Comparison of ENCODE assay signal across 1 cellular context in genomic region chr6:26232950-26233607, GRCh38.
TF ChIP-seq lines count a peak whose summit lies in the region.

No MANE protein-coding gene starts in this region.

TF ChIP-seq in H1, 55 proteins besides CTCF, POLR2A, EP300 and RAD21 (continued from another document):
- peak; percentile 15; the same call in 1 of the 2 replicates for TF ChIP-seq E2F6 (IDR thresholded peaks at IDR 0.05)
- TF ChIP-seq TEAD4 (IDR thresholded peaks at IDR 0.05; ENCODE audit: low read depth, low read length), result no peak
- no peak for TF ChIP-seq YY1 (IDR thresholded peaks at IDR 0.05; ENCODE audit: low read depth, low read length)
- TF ChIP-seq CBX5 (IDR thresholded peaks at IDR 0.05; ENCODE audit: low read depth, low read length), result no peak
- no peak for TF ChIP-seq BCL11A (IDR thresholded peaks at IDR 0.05; ENCODE audit: low read depth in 2 of 2, low read length in 2 of 2)
- TF ChIP-seq KDM1A (IDR thresholded peaks at IDR 0.05; ENCODE audit: borderline replicate concordance, low read length), result no peak
- 0 out of 4 replicates have a peak, but pooled peaks have one; percentile 44 to 48 for TF ChIP-seq SIN3A (conservative IDR thresholded peaks at IDR 0.05 in 1 of 2, IDR thresholded peaks at IDR 0.05 in 1 of 2; ENCODE audit: low read depth in 1 of 2, low read length in 2 of 2)
- no peak for TF ChIP-seq RFX5 (IDR thresholded peaks at IDR 0.05; ENCODE audit: borderline replicate concordance, low read depth, low read length)
- TF ChIP-seq POU5F1 (IDR thresholded peaks at IDR 0.05; ENCODE audit: low read depth, low read length), result no peak
- peak; percentile 17; the same call in 1 of the 2 replicates for TF ChIP-seq NRF1 (IDR thresholded peaks at IDR 0.05; ENCODE audit: low read depth, low read length)
- TF ChIP-seq RXRA (IDR thresholded peaks at IDR 0.05; ENCODE audit: insufficient read depth, low read depth, low read length), result no peak
- no peak for TF ChIP-seq SP1 (IDR thresholded peaks at IDR 0.05; ENCODE audit: low read depth, low read length)
- no peak for TF ChIP-seq SRF (IDR thresholded peaks at IDR 0.05; ENCODE audit: low read depth, low read length)
- TF ChIP-seq KDM5A (IDR thresholded peaks at IDR 0.05; ENCODE audit: low read length), result no peak
- TF ChIP-seq, protein P1, sequence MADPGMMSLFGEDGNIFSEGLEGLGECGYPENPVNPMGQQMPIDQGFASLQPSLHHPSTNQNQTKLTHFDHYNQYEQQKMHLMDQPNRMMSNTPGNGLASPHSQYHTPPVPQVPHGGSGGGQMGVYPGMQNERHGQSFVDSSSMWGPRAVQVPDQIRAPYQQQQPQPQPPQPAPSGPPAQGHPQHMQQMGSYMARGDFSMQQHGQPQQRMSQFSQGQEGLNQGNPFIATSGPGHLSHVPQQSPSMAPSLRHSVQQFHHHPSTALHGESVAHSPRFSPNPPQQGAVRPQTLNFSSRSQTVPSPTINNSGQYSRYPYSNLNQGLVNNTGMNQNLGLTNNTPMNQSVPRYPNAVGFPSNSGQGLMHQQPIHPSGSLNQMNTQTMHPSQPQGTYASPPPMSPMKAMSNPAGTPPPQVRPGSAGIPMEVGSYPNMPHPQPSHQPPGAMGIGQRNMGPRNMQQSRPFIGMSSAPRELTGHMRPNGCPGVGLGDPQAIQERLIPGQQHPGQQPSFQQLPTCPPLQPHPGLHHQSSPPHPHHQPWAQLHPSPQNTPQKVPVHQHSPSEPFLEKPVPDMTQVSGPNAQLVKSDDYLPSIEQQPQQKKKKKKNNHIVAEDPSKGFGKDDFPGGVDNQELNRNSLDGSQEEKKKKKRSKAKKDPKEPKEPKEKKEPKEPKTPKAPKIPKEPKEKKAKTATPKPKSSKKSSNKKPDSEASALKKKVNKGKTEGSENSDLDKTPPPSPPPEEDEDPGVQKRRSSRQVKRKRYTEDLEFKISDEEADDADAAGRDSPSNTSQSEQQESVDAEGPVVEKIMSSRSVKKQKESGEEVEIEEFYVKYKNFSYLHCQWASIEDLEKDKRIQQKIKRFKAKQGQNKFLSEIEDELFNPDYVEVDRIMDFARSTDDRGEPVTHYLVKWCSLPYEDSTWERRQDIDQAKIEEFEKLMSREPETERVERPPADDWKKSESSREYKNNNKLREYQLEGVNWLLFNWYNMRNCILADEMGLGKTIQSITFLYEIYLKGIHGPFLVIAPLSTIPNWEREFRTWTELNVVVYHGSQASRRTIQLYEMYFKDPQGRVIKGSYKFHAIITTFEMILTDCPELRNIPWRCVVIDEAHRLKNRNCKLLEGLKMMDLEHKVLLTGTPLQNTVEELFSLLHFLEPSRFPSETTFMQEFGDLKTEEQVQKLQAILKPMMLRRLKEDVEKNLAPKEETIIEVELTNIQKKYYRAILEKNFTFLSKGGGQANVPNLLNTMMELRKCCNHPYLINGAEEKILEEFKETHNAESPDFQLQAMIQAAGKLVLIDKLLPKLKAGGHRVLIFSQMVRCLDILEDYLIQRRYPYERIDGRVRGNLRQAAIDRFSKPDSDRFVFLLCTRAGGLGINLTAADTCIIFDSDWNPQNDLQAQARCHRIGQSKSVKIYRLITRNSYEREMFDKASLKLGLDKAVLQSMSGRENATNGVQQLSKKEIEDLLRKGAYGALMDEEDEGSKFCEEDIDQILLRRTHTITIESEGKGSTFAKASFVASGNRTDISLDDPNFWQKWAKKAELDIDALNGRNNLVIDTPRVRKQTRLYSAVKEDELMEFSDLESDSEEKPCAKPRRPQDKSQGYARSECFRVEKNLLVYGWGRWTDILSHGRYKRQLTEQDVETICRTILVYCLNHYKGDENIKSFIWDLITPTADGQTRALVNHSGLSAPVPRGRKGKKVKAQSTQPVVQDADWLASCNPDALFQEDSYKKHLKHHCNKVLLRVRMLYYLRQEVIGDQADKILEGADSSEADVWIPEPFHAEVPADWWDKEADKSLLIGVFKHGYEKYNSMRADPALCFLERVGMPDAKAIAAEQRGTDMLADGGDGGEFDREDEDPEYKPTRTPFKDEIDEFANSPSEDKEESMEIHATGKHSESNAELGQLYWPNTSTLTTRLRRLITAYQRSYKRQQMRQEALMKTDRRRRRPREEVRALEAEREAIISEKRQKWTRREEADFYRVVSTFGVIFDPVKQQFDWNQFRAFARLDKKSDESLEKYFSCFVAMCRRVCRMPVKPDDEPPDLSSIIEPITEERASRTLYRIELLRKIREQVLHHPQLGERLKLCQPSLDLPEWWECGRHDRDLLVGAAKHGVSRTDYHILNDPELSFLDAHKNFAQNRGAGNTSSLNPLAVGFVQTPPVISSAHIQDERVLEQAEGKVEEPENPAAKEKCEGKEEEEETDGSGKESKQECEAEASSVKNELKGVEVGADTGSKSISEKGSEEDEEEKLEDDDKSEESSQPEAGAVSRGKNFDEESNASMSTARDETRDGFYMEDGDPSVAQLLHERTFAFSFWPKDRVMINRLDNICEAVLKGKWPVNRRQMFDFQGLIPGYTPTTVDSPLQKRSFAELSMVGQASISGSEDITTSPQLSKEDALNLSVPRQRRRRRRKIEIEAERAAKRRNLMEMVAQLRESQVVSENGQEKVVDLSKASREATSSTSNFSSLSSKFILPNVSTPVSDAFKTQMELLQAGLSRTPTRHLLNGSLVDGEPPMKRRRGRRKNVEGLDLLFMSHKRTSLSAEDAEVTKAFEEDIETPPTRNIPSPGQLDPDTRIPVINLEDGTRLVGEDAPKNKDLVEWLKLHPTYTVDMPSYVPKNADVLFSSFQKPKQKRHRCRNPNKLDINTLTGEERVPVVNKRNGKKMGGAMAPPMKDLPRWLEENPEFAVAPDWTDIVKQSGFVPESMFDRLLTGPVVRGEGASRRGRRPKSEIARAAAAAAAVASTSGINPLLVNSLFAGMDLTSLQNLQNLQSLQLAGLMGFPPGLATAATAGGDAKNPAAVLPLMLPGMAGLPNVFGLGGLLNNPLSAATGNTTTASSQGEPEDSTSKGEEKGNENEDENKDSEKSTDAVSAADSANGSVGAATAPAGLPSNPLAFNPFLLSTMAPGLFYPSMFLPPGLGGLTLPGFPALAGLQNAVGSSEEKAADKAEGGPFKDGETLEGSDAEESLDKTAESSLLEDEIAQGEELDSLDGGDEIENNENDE (IDR thresholded peaks at IDR 0.05; ENCODE audit: insufficient replicate concordance, low read length), result no peak
- TF ChIP-seq GABPA (IDR thresholded peaks at IDR 0.05; ENCODE audit: borderline replicate concordance, insufficient read depth, low read length), result no peak
- no peak for TF ChIP-seq HDAC2 (IDR thresholded peaks at IDR 0.05; ENCODE audit: borderline replicate concordance in 1 of 2, low read depth in 2 of 2, low read length in 2 of 2)
- TF ChIP-seq BACH1 (IDR thresholded peaks at IDR 0.05; ENCODE audit: low read length), result no peak
- no peak for TF ChIP-seq SP2 (IDR thresholded peaks at IDR 0.05; ENCODE audit: low read length)
- TF ChIP-seq CREB1 (IDR thresholded peaks at IDR 0.05), result no peak; the same call in 1 of the 2 replicates
- no peak for TF ChIP-seq PHF8 (conservative IDR thresholded peaks at IDR 0.05; ENCODE audit: low read depth, low read length)
- TF ChIP-seq BRCA1 (IDR thresholded peaks at IDR 0.05; ENCODE audit: low read depth, low read length), result peak; percentile 40; the same call in 1 of the 2 replicates
- peak; percentile 11 for TF ChIP-seq HDAC6 (IDR thresholded peaks at IDR 0.05; ENCODE audit: low read depth, low read length)
- TF ChIP-seq NANOG (IDR thresholded peaks at IDR 0.05; ENCODE audit: insufficient read depth, low read depth, low read length, poor library complexity, severe bottlenecking), result no peak
- peak; percentile 93 for TF ChIP-seq POLR2AphosphoS5 (IDR thresholded peaks at IDR 0.05; ENCODE audit: low read depth, low read length)
- TF ChIP-seq RNF2 (IDR thresholded peaks at IDR 0.05; ENCODE audit: borderline replicate concordance, low read depth, low read length, missing control alignments, poor library complexity, severe bottlenecking), result no peak
- peak; percentile 9 for TF ChIP-seq ASH2L (IDR thresholded peaks at IDR 0.05; ENCODE audit: low read length)
- no peak for TF ChIP-seq CTBP2 (IDR thresholded peaks at IDR 0.05; ENCODE audit: borderline replicate concordance, insufficient read depth, insufficient read length, low read length)
- no peak for TF ChIP-seq EZH2 (IDR thresholded peaks at IDR 0.05; ENCODE audit: low read depth, low read length, severe bottlenecking)
- TF ChIP-seq FOSL1 (IDR thresholded peaks at IDR 0.05; ENCODE audit: insufficient read depth, low read depth, low read length), result 0 out of 2 replicates have a peak, but pooled peaks have one; percentile 37
- no peak; the same call in 1 of the 2 replicates for TF ChIP-seq GTF2F1 (IDR thresholded peaks at IDR 0.05; ENCODE audit: borderline replicate concordance, low read depth, low read length)
- peak; percentile 58; the same call in 1 of the 2 replicates for TF ChIP-seq CHD2 (IDR thresholded peaks at IDR 0.05; ENCODE audit: low read length)
- no peak for TF ChIP-seq SIX5 (IDR thresholded peaks at IDR 0.05; ENCODE audit: low read depth, low read length)
- TF ChIP-seq TBP (IDR thresholded peaks at IDR 0.05; ENCODE audit: low read depth, low read length), result peak; percentile 54
- TF ChIP-seq EGR1 (IDR thresholded peaks at IDR 0.05; ENCODE audit: borderline replicate concordance, low read depth, low read length), result no peak; the same call in 1 of the 2 replicates
- TF ChIP-seq SAP30 (IDR thresholded peaks at IDR 0.05; ENCODE audit: insufficient read depth, insufficient replicate concordance, low read length), result no peak
- no peak for TF ChIP-seq SP4 (IDR thresholded peaks at IDR 0.05; ENCODE audit: low read length)
- TF ChIP-seq ZNF274 (IDR thresholded peaks at IDR 0.05; ENCODE audit: borderline replicate concordance, extremely low read depth, low read length), result no peak
- TF ChIP-seq, protein P2, sequence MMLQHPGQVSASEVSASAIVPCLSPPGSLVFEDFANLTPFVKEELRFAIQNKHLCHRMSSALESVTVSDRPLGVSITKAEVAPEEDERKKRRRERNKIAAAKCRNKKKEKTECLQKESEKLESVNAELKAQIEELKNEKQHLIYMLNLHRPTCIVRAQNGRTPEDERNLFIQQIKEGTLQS (IDR thresholded peaks at IDR 0.05; ENCODE audit: insufficient read depth, low read depth, low read length), result no peak
- no peak for TF ChIP-seq JUND (IDR thresholded peaks at IDR 0.05; ENCODE audit: low read length)
- TF ChIP-seq KDM4A (IDR thresholded peaks at IDR 0.05; ENCODE audit: low read depth, low read length, severe bottlenecking), result no peak
- TF ChIP-seq CEBPB (IDR thresholded peaks at IDR 0.05; ENCODE audit: low read depth, low read length), result no peak
- no peak for TF ChIP-seq CBX8 (IDR thresholded peaks at IDR 0.05; ENCODE audit: borderline replicate concordance, low read depth, low read length)
- no peak for TF ChIP-seq MAFK (IDR thresholded peaks at IDR 0.05; ENCODE audit: low read depth, low read length)
- TF ChIP-seq TCF12 (IDR thresholded peaks at IDR 0.05; ENCODE audit: low read depth, low read length), result no peak
- TF ChIP-seq RBBP5 (IDR thresholded peaks at IDR 0.05; ENCODE audit: borderline replicate concordance, low read depth, low read length), result no peak
TF ChIP-seq in H1: peak in this region for 12.
